18 cellular contexts compared by ENCODE assay signal in genomic region chr12:70962226-70962794, GRCh38. TPM values are rescaled to one million over a fixed set of nuclear protein-coding genes. Genes with fewer than 3 reads are reported as not detected.
DNase-seq lines count a peak whose midpoint lies in the region; ATAC-seq and TF ChIP-seq lines count a peak whose summit lies in the region.
"Had no signal": no experiment of that assay in that cellular context is flagged by ENCODE, and none has a peak within 500 bp of the region (broad histone marks: within the 10 kb centered on the region; RNA-seq: fewer than 3 reads in every experiment).

No MANE protein-coding gene starts in this region.

- no peak overlapping the region for H3K27ac ChIP-seq in mesendoderm (ENCODE audit: low read depth, low read length)
- no peak overlapping the region for H3K27ac ChIP-seq in mesenchymal stem cell (ENCODE audit: low read length, poor library complexity, severe bottlenecking)
- H3K27ac ChIP-seq: C4-2B, dorsolateral prefrontal cortex had no signal

- no peak overlapping the region for H4K5ac ChIP-seq in mesendoderm (ENCODE audit: low read length)

- no peak overlapping the region for H3K14ac ChIP-seq in mesenchymal stem cell (ENCODE audit: low read length in 2 of 2)

- no CpG with 5 or more reads among the region's 2 CpGs for WGBS in mesendoderm (ENCODE audit: extremely low coverage, insufficient coverage, low lambda C conversion rate)
- WGBS in mesenchymal stem cell, result 73% methylated on average over 2 of the region's 2 CpGs

- no peaks in the 10 kb centered on the region for H3K36me3 ChIP-seq in mesendoderm (ENCODE audit: control insufficient read depth, insufficient read depth, low read length)
- no peaks in the 10 kb centered on the region for H3K36me3 ChIP-seq in mesenchymal stem cell (ENCODE audit: control insufficient read depth in 1 of 2, insufficient read depth in 2 of 2, low read depth in 1 of 2, low read length in 2 of 2)

- peaks cover 6% of the 10 kb centered on the region for H3K9me3 ChIP-seq in mesenchymal stem cell (ENCODE audit: control insufficient read depth, low read length)

- H2AK5ac ChIP-seq in mesendoderm (ENCODE audit: low read length) (no peak overlapping the region), mesenchymal stem cell (ENCODE audit: low read length, severe bottlenecking) (no peak overlapping the region)

- no peak for TF ChIP-seq POLR2A in GM18505 (IDR thresholded peaks at IDR 0.05; ENCODE audit: borderline replicate concordance, extremely low read depth, insufficient read depth, insufficient read length)

- ATAC-seq in GM18505 (IDR thresholded peaks at IDR 0.05; ENCODE audit: unreplicated experiment), result peak; percentile 86
- peak; percentile 68 for ATAC-seq in GM21717 (IDR thresholded peaks at IDR 0.05; ENCODE audit: unreplicated experiment)
- ATAC-seq in HG03469 (IDR thresholded peaks at IDR 0.05; ENCODE audit: unreplicated experiment), result peak; percentile 90
- ATAC-seq: right cardiac atrium had no signal

- no peaks in the 10 kb centered on the region for H3K79me2 ChIP-seq in mesendoderm (ENCODE audit: control insufficient read depth, insufficient read depth, low read length)

- H4K91ac ChIP-seq in mesenchymal stem cell (ENCODE audit: low read length), result no peak overlapping the region

- H3K9ac ChIP-seq in mesendoderm (ENCODE audit: low read length), result no peak overlapping the region
- H3K9ac ChIP-seq in mesenchymal stem cell (ENCODE audit: low read length), result no peak overlapping the region

- H3K4me2 ChIP-seq in mesendoderm (ENCODE audit: low read length) (no peak overlapping the region), mesenchymal stem cell (ENCODE audit: low read length, poor library complexity, severe bottlenecking) (no peak overlapping the region)

- no peak overlapping the region for H2AFZ ChIP-seq in mesenchymal stem cell (ENCODE audit: low read depth, low read length)

- H2BK120ac ChIP-seq in mesendoderm (ENCODE audit: low read depth, low read length), result no peak overlapping the region
- no peak overlapping the region for H2BK120ac ChIP-seq in mesenchymal stem cell (ENCODE audit: low read depth, low read length)

- no peak overlapping the region for H2BK5ac ChIP-seq in mesendoderm (ENCODE audit: low read length)
- no peak overlapping the region for H2BK5ac ChIP-seq in mesenchymal stem cell (ENCODE audit: low read depth, low read length, poor library complexity, severe bottlenecking)

- no peaks in the 10 kb centered on the region for H3K27me3 ChIP-seq in mesendoderm (ENCODE audit: insufficient read depth, low read length, poor library complexity)
- H3K27me3 ChIP-seq in mesenchymal stem cell (ENCODE audit: control insufficient read depth in 1 of 2, insufficient read depth in 1 of 2, low read length in 2 of 2), result no peaks in the 10 kb centered on the region
- H3K27me3 ChIP-seq: dorsolateral prefrontal cortex had no signal

- no peak overlapping the region for H2BK12ac ChIP-seq in mesenchymal stem cell (ENCODE audit: low read length in 2 of 2)

- no peak overlapping the region for H2BK15ac ChIP-seq in mesendoderm (replicated peaks; ENCODE audit: low read depth)
- H2BK15ac ChIP-seq in mesenchymal stem cell (ENCODE audit: low read depth, poor library complexity, severe bottlenecking), result no peak overlapping the region

- H3K4ac ChIP-seq in mesendoderm (ENCODE audit: low read depth, low read length), result no peak overlapping the region
- no peak overlapping the region for H3K4ac ChIP-seq in mesenchymal stem cell (ENCODE audit: low read depth in 1 of 2, low read length in 2 of 2)

- H4K8ac ChIP-seq in mesendoderm (ENCODE audit: low read depth, low read length), result no peak overlapping the region
- H4K8ac ChIP-seq in mesenchymal stem cell (ENCODE audit: low read length), result no peak overlapping the region

- H3K4me3 ChIP-seq in mesendoderm (ENCODE audit: low read length) (no peak overlapping the region), mesenchymal stem cell (ENCODE audit: insufficient read depth in 1 of 2, low read depth in 1 of 2, low read length in 2 of 2) (no peak overlapping the region)
- H3K4me3 ChIP-seq: dorsolateral prefrontal cortex had no signal

- H3K4me1 ChIP-seq in mesendoderm (ENCODE audit: control insufficient read depth, low read depth, low read length) (no peaks in the 10 kb centered on the region), mesenchymal stem cell (ENCODE audit: control insufficient read depth, insufficient read depth, low read depth, low read length) (no peaks in the 10 kb centered on the region)

- H3K56ac ChIP-seq in mesendoderm (ENCODE audit: low read length), result no peak overlapping the region

- DNase-seq in foreskin melanocyte, result peak; percentile 75
- DNase-seq in putamen (ENCODE audit: low spot score), result no peak
- DNase-seq in NCI-H1105 (lab: John Stamatoyannopoulos, UW), result no peak
- DNase-seq in mesendoderm, result no peak
- DNase-seq in mesenchymal stem cell, result no peak
- DNase-seq: activated CD8-positive, alpha-beta memory T cell treated with anti-CD3 and anti-CD28 coated beads for 24 hours; activated gamma-delta T cell treated with Interleukin-2 at 50 U/mL for 16 hours; dorsolateral prefrontal cortex; HFFc6; NCI-H2081 treated with DMSO at 0.1 percent for 48 hours; right cardiac atrium; SHP77 treated with DMSO at 0.1 percent for 48 hours; stimulated activated CD4-positive, alpha-beta T cell treated with anti-CD3 and anti-CD28 coated beads, Interleukin-2, amount 100 ng/mL, for 24 hours; stimulated activated CD8-positive, alpha-beta memory T cell treated with anti-CD3 and anti-CD28 coated beads, Interleukin-4, amount 100 ng/mL, for 48 hours had no signal

- H3K23ac ChIP-seq in mesendoderm (ENCODE audit: low read length) (no peak overlapping the region), mesenchymal stem cell (ENCODE audit: low read length in 2 of 2) (no peak overlapping the region)

- H3K79me1 ChIP-seq in mesendoderm (ENCODE audit: low read length), result no peaks in the 10 kb centered on the region
- no peaks in the 10 kb centered on the region for H3K79me1 ChIP-seq in mesenchymal stem cell (replicated peaks; ENCODE audit: low read length, poor library complexity, severe bottlenecking)

- H3K18ac ChIP-seq in mesendoderm (ENCODE audit: low read length), result no peak overlapping the region
- H3K18ac ChIP-seq in mesenchymal stem cell (ENCODE audit: low read depth in 1 of 2, low read length in 2 of 2), result no peak overlapping the region

RNA-seq across cellular contexts. Expression of gene PTPRR, which starts 41.8 kb away (rescaled TPM):
- 0.07 TPM for polyA plus RNA-seq in mesendoderm (2013, experiment 1 of 2)
- polyA plus RNA-seq in mesendoderm (2013, experiment 2 of 2), result 0.08 TPM
- polyA plus RNA-seq in mesenchymal stem cell (2013, experiment 1 of 2), result 0.01 TPM
- polyA plus RNA-seq in mesenchymal stem cell (2013, experiment 2 of 2), result not detected
